Comparison of ENCODE assay signal across 13 cellular contexts in genomic region chr17:4553669-4554068, GRCh38. TPM values are rescaled to one million over a fixed set of nuclear protein-coding genes. Genes with fewer than 3 reads are reported as not detected.
DNase-seq lines count a peak whose midpoint lies in the region; ATAC-seq and TF ChIP-seq lines count a peak whose summit lies in the region.
"Had no signal": no experiment of that assay in that cellular context is flagged by ENCODE, and none has a peak within 500 bp of the region (broad histone marks: within the 10 kb centered on the region; RNA-seq: fewer than 3 reads in every experiment).

No MANE protein-coding gene starts in this region.

- H3K27ac ChIP-seq in OCI-LY3 (ENCODE audit: low read length) (no peak overlapping the region), psoas muscle (no peak overlapping the region)

- no peaks in the 10 kb centered on the region for H4K20me1 ChIP-seq in OCI-LY3 (ENCODE audit: insufficient read depth, low read length)

- H3K4me3 ChIP-seq in OCI-LY3 (ENCODE audit: low read length) (peak overlapping the region; percentile 99), psoas muscle (peak overlapping the region; percentile 87)

- intact Hi-C loops in psoas muscle (cut with DNase I) = no loop called here

- H2AFZ ChIP-seq in OCI-LY3 (ENCODE audit: low read depth, low read length) = no peak overlapping the region

- no peak overlapping the region for H3K27ac Mint-ChIP-seq in T-helper 1 cell treated with Interleukin-12 subunit alpha and Interleukin-12 subunit beta and Interleukin-4 antibody, amounts not matched to agents 30 μg/mL and 1 μg/mL, for 36 hours
- no peak overlapping the region for H3K27ac Mint-ChIP-seq in endothelial cell (ENCODE audit: unreplicated experiment)

- H3K27me3 ChIP-seq in OCI-LY3 (ENCODE audit: low read depth, low read length) = no peaks in the 10 kb centered on the region
- H3K27me3 ChIP-seq in psoas muscle (ENCODE audit: insufficient read depth in 3 of 3, low read length in 2 of 3) = no peaks in the 10 kb centered on the region

- no peak for DNase-seq in T-helper 1 cell
- DNase-seq in endothelial cell (ENCODE audit: low spot score) = no peak
- peak; percentile 14 to 51 for DNase-seq in psoas muscle
- no peak for DNase-seq in NK-92 treated with Interleukin-12 subunit alpha and Interleukin-12 subunit beta, amount 100 ng/mL, for 24 hours (lab: John Stamatoyannopoulos, UW)
- DNase-seq in GM03348 (ENCODE audit: low spot score) = no peak
- DNase-seq in kidney glomerular epithelial cell (lab: John Stamatoyannopoulos, UW) = no peak
- DNase-seq: 8988T; activated CD4-positive, alpha-beta T cell treated with anti-CD3 and anti-CD28 coated beads for 1 hour; effector CD8-positive, alpha-beta T cell; midbrain; NCI-H2227 treated with DMSO at 0.1 percent for 48 hours had no signal

- TF ChIP-seq CTCF in OCI-LY3 (IDR thresholded peaks at IDR 0.05; ENCODE audit: low read depth, low read length) (no peak), endothelial cell (IDR thresholded peaks at IDR 0.05; ENCODE audit: unreplicated experiment) (no peak), psoas muscle (IDR thresholded peaks at IDR 0.05) (no peak)

- H3K4me1 ChIP-seq in OCI-LY3 (ENCODE audit: low read length) = peaks cover 20% of the 10 kb centered on the region
- H3K4me1 ChIP-seq in psoas muscle = peaks cover 14% of the 10 kb centered on the region

- peak overlapping the region; percentile 91 for H3K4me3 Mint-ChIP-seq in T-helper 1 cell treated with Interleukin-12 subunit alpha and Interleukin-12 subunit beta and Interleukin-4 antibody, amounts not matched to agents 30 μg/mL and 1 μg/mL, for 36 hours
- peak overlapping the region; percentile 56 for H3K4me3 Mint-ChIP-seq in endothelial cell (ENCODE audit: unreplicated experiment)

- no peaks in the 10 kb centered on the region for H3K9me3 Mint-ChIP-seq in T-helper 1 cell treated with Interleukin-12 subunit alpha and Interleukin-12 subunit beta and Interleukin-4 antibody, amounts not matched to agents 30 μg/mL and 1 μg/mL, for 36 hours
- H3K9me3 Mint-ChIP-seq in endothelial cell (ENCODE audit: unreplicated experiment) = no peaks in the 10 kb centered on the region

- WGBS in psoas muscle, 3 donors = 68 to 70% (median 70%) methylated on average over 9 of the region's 9 CpGs

- H3K9me3 ChIP-seq in OCI-LY3 (ENCODE audit: insufficient read depth, low read length) = no peaks in the 10 kb centered on the region
- H3K9me3 ChIP-seq in psoas muscle = no peaks in the 10 kb centered on the region

- peaks cover 45% of the 10 kb centered on the region for H3K79me2 ChIP-seq in OCI-LY3 (ENCODE audit: low read length)

- H3K36me3 ChIP-seq in OCI-LY3 (replicated peaks; ENCODE audit: low read depth, low read length) (peaks cover 30% of the 10 kb centered on the region), psoas muscle (ENCODE audit: insufficient read depth in 1 of 2, low read depth in 1 of 2) (peaks cover 5 to 55% of the 10 kb centered on the region in 2 donors)

- peaks cover 26% of the 10 kb centered on the region for H3K4me1 Mint-ChIP-seq in T-helper 1 cell treated with Interleukin-12 subunit alpha and Interleukin-12 subunit beta and Interleukin-4 antibody, amounts not matched to agents 30 μg/mL and 1 μg/mL, for 36 hours (ENCODE audit: low read depth)
- peaks cover 28% of the 10 kb centered on the region for H3K4me1 Mint-ChIP-seq in endothelial cell (ENCODE audit: unreplicated experiment)

- peak overlapping the region; percentile 92 for H3K4me2 ChIP-seq in OCI-LY3 (ENCODE audit: low read length)

- peak overlapping the region; percentile 95 for H3K9ac ChIP-seq in OCI-LY3 (ENCODE audit: low read length)

- peaks cover 11% of the 10 kb centered on the region for H3K36me3 Mint-ChIP-seq in T-helper 1 cell treated with Interleukin-12 subunit alpha and Interleukin-12 subunit beta and Interleukin-4 antibody, amounts not matched to agents 30 μg/mL and 1 μg/mL, for 36 hours (ENCODE audit: low read depth)
- peaks cover 4% of the 10 kb centered on the region for H3K36me3 Mint-ChIP-seq in endothelial cell (ENCODE audit: low read depth, unreplicated experiment)

- no peak for ATAC-seq in psoas muscle

- no peaks in the 10 kb centered on the region for H3K27me3 Mint-ChIP-seq in T-helper 1 cell treated with Interleukin-12 subunit alpha and Interleukin-12 subunit beta and Interleukin-4 antibody, amounts not matched to agents 30 μg/mL and 1 μg/mL, for 36 hours (ENCODE audit: low read depth)
- H3K27me3 Mint-ChIP-seq in endothelial cell (ENCODE audit: unreplicated experiment) = peaks cover 10% of the 10 kb centered on the region

RNA-seq across cellular contexts. Expression of gene MYBBP1A, which starts 1.5 kb away (rescaled TPM):
- 32.4 TPM for total RNA-seq in endothelial cell (ENCODE audit: unreplicated experiment)
- 10 to 100 TPM; 31.3 to 63.2 (median 46.3) TPM for total RNA-seq in psoas muscle
- polyA plus RNA-seq in psoas muscle = 10 to 100 TPM; 28.5 to 54.4 (median 35.5) TPM

RNA-seq across cellular contexts. Expression of gene GGT6, which starts 6.7 kb away (rescaled TPM):
- total RNA-seq in endothelial cell (ENCODE audit: unreplicated experiment) = not detected
- not detected for total RNA-seq in psoas muscle
- under 1 TPM in 1 of 3 donors, not detected in 2; 0.03 TPM for polyA plus RNA-seq in psoas muscle

RNA-seq across cellular contexts. Expression of gene SMTNL2, which starts 30.7 kb away (rescaled TPM):
- total RNA-seq in endothelial cell (ENCODE audit: unreplicated experiment) (0.59 TPM), psoas muscle (100 to 1,000 TPM; 248 to 524 (median 400) TPM)
- polyA plus RNA-seq in psoas muscle = 100 to 1,000 TPM in 2 of 3 donors, 10 to 100 TPM in 1; 20.7 to 318 (median 210) TPM

RNA-seq across cellular contexts. Expression of gene SPNS2, which starts 55.0 kb away (rescaled TPM):
- total RNA-seq in endothelial cell (ENCODE audit: unreplicated experiment) = 187 TPM
- 1 to 10 TPM; 3.5 to 7.1 (median 6.3) TPM for total RNA-seq in psoas muscle
- 10 to 100 TPM in 1 of 3 donors, 1 to 10 TPM in 2; 6.0 to 10.6 (median 7.4) TPM for polyA plus RNA-seq in psoas muscle

Comparison
In these comparisons a context has a peak if more than half of its experiments do, and no peak if none do; other contexts are left out.
1. DNase-seq: peak in psoas muscle (2 of 2); none in T-helper 1 cell (0 of 5), endothelial cell (single experiment), NK-92 treated with Interleukin-12 subunit alpha and Interleukin-12 subunit beta, amount 100 ng/mL, for 24 hours (single experiment), GM03348 (single experiment) and kidney glomerular epithelial cell (single experiment).
2. RNA of gene SMTNL2, which starts 30.7 kb away (total RNA-seq): 248 to 524 TPM in psoas muscle; 0.59 TPM in endothelial cell (single experiment); every median in the first group is over 100 times any median in the second.